8 cellular contexts compared by ENCODE assay signal in the genomic region with DNA sequence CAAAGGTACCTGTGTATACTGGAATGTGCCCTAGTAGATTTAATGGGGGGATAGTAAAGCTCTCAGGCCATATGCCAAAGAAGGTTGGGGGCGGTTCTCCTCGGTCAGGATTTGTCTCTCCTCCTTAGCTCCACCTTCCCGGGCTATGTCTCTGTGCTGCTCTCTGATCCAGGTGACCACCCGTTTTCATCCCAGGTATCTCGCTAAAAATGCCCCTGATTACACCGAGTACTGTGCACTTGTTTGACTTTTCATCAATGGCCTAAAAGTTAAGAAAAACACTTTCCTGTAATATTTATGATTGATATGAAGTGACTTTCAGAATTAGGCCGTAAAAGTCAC. TPM values are rescaled to one million over a fixed set of nuclear protein-coding genes. Genes with fewer than 3 reads are reported as not detected.
DNase-seq lines count a peak whose midpoint lies in the region; ATAC-seq and TF ChIP-seq lines count a peak whose summit lies in the region.

No MANE protein-coding gene starts in this region.

- intact Hi-C loops in Right ventricle myocardium inferior (cut with DNase I) = loop anchor here (2.0 kb wide), 2 partner anchors 39 to 145 kb away; no protein-coding TSS in a partner anchor

- peak overlapping the region; percentile 59 to 77 for H3K27ac Mint-ChIP-seq in T-cell

- H3K36me3 ChIP-seq in right atrium auricular region = peaks cover 57% of the 10 kb centered on the region

- no peak for DNase-seq in right atrium auricular region (ENCODE audit: low spot score)
- DNase-seq in Right ventricle myocardium inferior (ENCODE audit: missing footprints) = no peak
- no peak for DNase-seq in T-cell
- DNase-seq in foreskin keratinocyte = peak in 1 of 2 donors; percentile 6
- no peak for DNase-seq in skeletal muscle cell (ENCODE audit: low read depth)
- no peak for DNase-seq in midbrain (lab: John Stamatoyannopoulos, UW)

- TF ChIP-seq CTCF in right atrium auricular region (IDR thresholded peaks at IDR 0.05) (no peak), foreskin keratinocyte (conservative IDR thresholded peaks at IDR 0.05) (no peak)

- CTCF ChIA-PET in T-cell (lab: Charles Lee) = interaction anchor here in 1 of 2 donors (0.6 kb wide), 1 partner anchor 18 kb away, joined by 4 read pairs; no protein-coding TSS in a partner anchor

- ATAC-seq in Right ventricle myocardium inferior (no peak), T-cell (replicated peaks in 1 of 4) (no peak), foreskin keratinocyte (no peak), GM19351 (IDR thresholded peaks at IDR 0.05; ENCODE audit: unreplicated experiment) (no peak), GM18873 (IDR thresholded peaks at IDR 0.05; ENCODE audit: low FRiP score, unreplicated experiment) (no peak)

- peaks cover 46 to 67% (median 67%) of the 10 kb centered on the region in 3 donors for H3K4me1 Mint-ChIP-seq in T-cell

- H3K9me3 Mint-ChIP-seq in T-cell = no peaks in the 10 kb centered on the region

- POLR2A ChIA-PET in T-cell (lab: Charles Lee) = interaction anchor here in 1 of 2 donors (0.9 kb wide), 1 partner anchor 18 kb away, joined by 3 read pairs; no protein-coding TSS in a partner anchor

- H3K4me1 ChIP-seq in right atrium auricular region = peaks cover 3 to 54% of the 10 kb centered on the region in 2 donors
- H3K4me1 ChIP-seq in foreskin keratinocyte = no peaks in the 10 kb centered on the region

- H3K9me3 ChIP-seq in right atrium auricular region = no peaks in the 10 kb centered on the region

- H3K36me3 Mint-ChIP-seq in T-cell = peaks cover 44% of the 10 kb centered on the region

- no peaks in the 10 kb centered on the region for H3K27me3 Mint-ChIP-seq in T-cell

- peak overlapping the region; percentile 88 to 93 for H3K4me3 ChIP-seq in right atrium auricular region
- H3K4me3 ChIP-seq in skeletal muscle cell (ENCODE audit: low read depth, low read length) = peak overlapping the region; percentile 84

- H3K27me3 ChIP-seq in right atrium auricular region (no peaks in the 10 kb centered on the region), foreskin keratinocyte (no peaks in the 10 kb centered on the region)

- H3K4me3 Mint-ChIP-seq in T-cell = peak overlapping the region; percentile 98 to 99 (median 98)

- H3K27ac ChIP-seq in right atrium auricular region (peak overlapping the region; percentile 90), foreskin keratinocyte (peak overlapping the region; percentile 80)

RNA-seq across cellular contexts. Expression of a gene that starts 0.7 kb away (rescaled TPM):
- 100 to 1,000 TPM; 130 to 135 TPM for total RNA-seq in right atrium auricular region
- total RNA-seq in Right ventricle myocardium inferior = 134 TPM
- 10 to 100 TPM; 16.4 to 21.7 (median 18.8) TPM for total RNA-seq in T-cell
- total RNA-seq in foreskin keratinocyte = 68.2 and 84.6 TPM in 2 replicates
- 154 and 160 TPM in 2 replicates for polyA plus RNA-seq in foreskin keratinocyte

RNA-seq across cellular contexts. Expression of a gene that starts 2.3 kb away (rescaled TPM):
- total RNA-seq in right atrium auricular region = 10 to 100 TPM; 40.5 to 41.2 TPM
- 62.3 TPM for total RNA-seq in Right ventricle myocardium inferior
- 10 to 100 TPM; 10.6 to 32.5 (median 29.8) TPM for total RNA-seq in T-cell
- 65.3 and 73.6 TPM in 2 replicates for total RNA-seq in foreskin keratinocyte
- polyA plus RNA-seq in foreskin keratinocyte = 102 and 104 TPM in 2 replicates
